ENCODE assay signal across 8 cellular contexts in the genomic region with DNA sequence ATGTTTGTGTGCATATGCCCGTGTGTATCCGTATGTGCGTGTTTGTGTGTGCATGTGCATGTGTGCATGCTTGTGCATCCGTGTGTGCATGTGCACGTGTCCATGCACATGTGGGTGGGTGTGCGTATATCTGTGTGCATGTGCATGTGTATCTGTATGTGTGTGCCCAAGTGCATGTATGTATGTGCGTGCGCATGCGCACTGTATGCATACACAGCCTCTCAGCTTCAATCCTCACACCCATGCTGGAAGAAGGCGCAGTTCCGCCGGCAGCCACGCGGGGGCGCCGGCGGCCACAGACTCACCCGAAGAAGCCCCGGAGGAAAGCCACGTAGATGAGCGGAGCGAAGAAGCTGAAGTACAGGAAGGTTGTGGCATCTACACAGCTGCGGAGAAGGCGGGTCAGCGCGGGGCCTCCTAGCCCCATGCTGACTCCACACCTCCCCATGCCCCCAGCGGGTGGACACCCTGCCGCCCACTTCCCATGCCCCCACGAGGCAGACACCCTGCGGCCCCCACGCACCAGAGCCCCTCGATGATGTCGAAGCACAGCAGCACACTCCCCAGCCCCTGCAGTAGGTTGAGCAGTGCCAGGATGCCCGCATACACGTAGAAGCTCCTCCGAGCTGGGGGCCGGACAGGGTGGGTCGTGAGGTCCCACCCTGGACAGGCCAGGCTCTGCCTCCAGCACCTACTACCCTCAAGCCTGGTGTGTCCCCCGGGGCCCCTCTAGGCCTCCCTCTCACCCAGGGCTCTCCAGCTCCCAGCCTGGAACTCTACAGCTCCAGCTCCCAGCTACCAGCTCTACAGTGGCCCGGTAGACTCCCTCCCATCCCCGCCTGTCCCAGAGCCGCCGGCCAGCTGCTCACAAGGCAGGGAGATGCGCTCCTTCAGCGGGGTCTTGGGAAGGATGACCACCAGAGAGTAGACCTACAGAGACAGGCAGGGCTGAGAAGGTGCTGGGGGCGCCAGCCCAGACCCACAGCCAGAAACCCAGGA. TPM values are rescaled to one million over a fixed set of nuclear protein-coding genes. Genes with fewer than 3 reads are reported as not detected.
A peak's percentile ranks its signal among the peaks of the same experiment; 100 is the strongest.
DNase-seq lines count a peak whose midpoint lies in the region; ATAC-seq, FAIRE-seq and TF ChIP-seq lines count a peak whose summit lies in the region.

No MANE protein-coding gene starts in this region.

- TF ChIP-seq POLR2A in GM12892 (IDR thresholded peaks at IDR 0.05; ENCODE audit: low read depth, low read length) = no peak

- H3K4me3 Mint-ChIP-seq in activated naive CD8-positive, alpha-beta T cell treated with anti-CD3 and anti-CD28 coated beads, Interleukin-2, amount 50 U/mL, for 24 hours = no peak overlapping the region

- peaks cover 5% of the 10 kb centered on the region for H3K4me1 Mint-ChIP-seq in activated naive CD8-positive, alpha-beta T cell treated with anti-CD3 and anti-CD28 coated beads, Interleukin-2, amount 50 U/mL, for 24 hours

- H3K36me3 Mint-ChIP-seq in activated naive CD8-positive, alpha-beta T cell treated with anti-CD3 and anti-CD28 coated beads, Interleukin-2, amount 50 U/mL, for 24 hours (ENCODE audit: low read depth) = peaks cover 7% of the 10 kb centered on the region

- ATAC-seq in HG02885 (IDR thresholded peaks at IDR 0.05; ENCODE audit: poor library complexity, unreplicated experiment) = peak; percentile 84
- ATAC-seq in activated naive CD8-positive, alpha-beta T cell treated with anti-CD3 and anti-CD28 coated beads, Interleukin-2, amount 50 U/mL, for 24 hours = peak; percentile 78

- no peaks in the 10 kb centered on the region for H3K9me3 Mint-ChIP-seq in activated naive CD8-positive, alpha-beta T cell treated with anti-CD3 and anti-CD28 coated beads, Interleukin-2, amount 50 U/mL, for 24 hours

- peak overlapping the region; percentile 9 for H3K27ac Mint-ChIP-seq in activated naive CD8-positive, alpha-beta T cell treated with anti-CD3 and anti-CD28 coated beads, Interleukin-2, amount 50 U/mL, for 24 hours

- DNase-seq in GM12892 (ENCODE audit: insufficient read length) = peak; percentile 96
- DNase-seq in NCI-H1694 (lab: John Stamatoyannopoulos, UW) = peak; percentile 66
- DNase-seq in T-helper 1 cell = peak; percentile 64 to 89 (median 77)
- peak; percentile 83 for DNase-seq in activated naive CD8-positive, alpha-beta T cell treated with anti-CD3 and anti-CD28 coated beads, Interleukin-2, amount 50 U/mL, for 24 hours
- peak; percentile 93 for DNase-seq in cardiac septum (ENCODE audit: low spot score)
- DNase-seq in renal cortical epithelial cell (ENCODE audit: low read depth) = peak; percentile 81
- DNase-seq in cortex of kidney (lab: John Stamatoyannopoulos, UW) = no peak

- intact Hi-C loops in cardiac septum (cut with DNase I) = loop anchor here (1.0 to 10.0 kb wide), 2 partner anchors 15 to 400 kb away; partner anchors contain the start of gene TPRA1

- no peaks in the 10 kb centered on the region for H3K27me3 Mint-ChIP-seq in activated naive CD8-positive, alpha-beta T cell treated with anti-CD3 and anti-CD28 coated beads, Interleukin-2, amount 50 U/mL, for 24 hours

- FAIRE-seq in GM12892 (lab: Jason Lieb, UNC) = peak; percentile 100

RNA-seq across cellular contexts. Expression of gene TPRA1, which starts 15.4 kb away (rescaled TPM):
- 14.7 TPM for polyA plus RNA-seq in GM12892 (2012; ENCODE audit: missing spikeins)
- total RNA-seq in cardiac septum (17.3 TPM), renal cortical epithelial cell (54.2 and 110 TPM in 2 replicates)

RNA-seq across cellular contexts. Expression of gene MCM2, which starts 23.0 kb away (rescaled TPM):
- 68.3 TPM for polyA plus RNA-seq in GM12892 (2012; ENCODE audit: missing spikeins)
- total RNA-seq in cardiac septum (5.5 TPM), renal cortical epithelial cell (27.9 and 63.4 TPM in 2 replicates)

RNA-seq across cellular contexts. Expression of gene PODXL2, which starts 53.8 kb away (rescaled TPM):
- polyA plus RNA-seq in GM12892 (2012; ENCODE audit: missing spikeins) = 3.8 TPM
- total RNA-seq in cardiac septum (2.2 TPM), renal cortical epithelial cell (6.7 and 19.6 TPM in 2 replicates)
